15 cellular contexts compared by ENCODE assay signal in genomic region chr22:47333625-47334024, GRCh38.
A peak's percentile ranks its signal among the peaks of the same experiment; 100 is the strongest.
DNase-seq lines count a peak whose midpoint lies in the region; ATAC-seq, FAIRE-seq and TF ChIP-seq lines count a peak whose summit lies in the region.
"Had no signal": no experiment of that assay in that cellular context is flagged by ENCODE, and none has a peak within 500 bp of the region (broad histone marks: within the 10 kb centered on the region; RNA-seq: fewer than 3 reads in every experiment).

No MANE protein-coding gene starts in this region.

- H3K9me2 ChIP-seq in HCT116 (ENCODE audit: insufficient read depth), result no peaks in the 10 kb centered on the region; the same call in 1 of the 2 replicates

- RAD21 ChIA-PET in HCT116 (lab: Charles Lee; ENCODE audit: low non-redundant PET in 1 of 2, low total read pairs in 2 of 2, uncharacterized antibody in 2 of 2, unreplicated experiment in 2 of 2), result no interaction called here

- no peaks in the 10 kb centered on the region for H3K36me3 Mint-ChIP-seq in osteocyte (ENCODE audit: unreplicated experiment)
- H3K36me3 Mint-ChIP-seq: naive B cell had no signal

- peak overlapping the region; percentile 50 for H3K27ac ChIP-seq in HCT116 (ENCODE audit: low read depth, low read length)
- H3K27ac ChIP-seq in ovary, result no peak overlapping the region
- H3K27ac ChIP-seq: SK-N-MC, testis had no signal

- H3K36me3 ChIP-seq in HCT116 (ENCODE audit: control insufficient read depth in 1 of 2, insufficient read depth in 2 of 2, low read length in 2 of 2) (no peaks in the 10 kb centered on the region), ovary (no peaks in the 10 kb centered on the region)

- no peak for TF ChIP-seq CTCF in HCT116 (IDR thresholded peaks at IDR 0.05 in 2 of 3, conservative IDR thresholded peaks at IDR 0.05 in 1 of 3; ENCODE audit: borderline replicate concordance in 1 of 3, insufficient read depth in 1 of 3, low read depth in 2 of 3, low read length in 2 of 3)
- no peak for TF ChIP-seq CTCF in osteocyte (IDR thresholded peaks at IDR 0.05)
- TF ChIP-seq CTCF in ovary (IDR thresholded peaks at IDR 0.05), result no peak

- TF ChIP-seq POLR2A in HCT116 (IDR thresholded peaks at IDR 0.05; ENCODE audit: borderline replicate concordance, extremely low read depth, insufficient read depth, insufficient read length), result no peak
- no peak for TF ChIP-seq POLR2A in ovary (IDR thresholded peaks at IDR 0.05)

- TF ChIP-seq EP300 in ovary (IDR thresholded peaks at IDR 0.05), result no peak

- H3K27ac Mint-ChIP-seq in osteocyte (ENCODE audit: unreplicated experiment), result no peak overlapping the region
- H3K27ac Mint-ChIP-seq: naive B cell had no signal

- H3K4me1 Mint-ChIP-seq in osteocyte (ENCODE audit: unreplicated experiment), result no peaks in the 10 kb centered on the region
- H3K4me1 Mint-ChIP-seq: central memory CD8-positive, alpha-beta T cell had no signal

- no peaks in the 10 kb centered on the region for H3K79me2 ChIP-seq in HCT116 (ENCODE audit: insufficient read depth, low read length)

- peaks cover 38 to 76% of the 10 kb centered on the region in 2 experiments for H3K4me1 ChIP-seq in HCT116 (ENCODE audit: control insufficient read depth in 1 of 2, insufficient read depth in 2 of 2, low read length in 2 of 2)
- H3K4me1 ChIP-seq in ovary (ENCODE audit: insufficient read depth), result peaks cover 6% of the 10 kb centered on the region

- ATAC-seq in HCT116 (peak; percentile 15), HG03432 (IDR thresholded peaks at IDR 0.05; ENCODE audit: unreplicated experiment) (no peak)

- H3K27me3 Mint-ChIP-seq in osteocyte (ENCODE audit: unreplicated experiment), result no peaks in the 10 kb centered on the region

- intact Hi-C loops in HCT116 (cut with micrococcal nuclease), result no loop called here
- intact Hi-C loops in ovary (cut with DNase I), result no loop called here

- FAIRE-seq in HTR-8/SVneo (lab: Jason Lieb, UNC), result no peak
- FAIRE-seq: GM19239 had no signal

- H3K9ac ChIP-seq in HCT116 (ENCODE audit: low read length), result peak overlapping the region; percentile 44

- H2AFZ ChIP-seq in HCT116 (ENCODE audit: low read depth, low read length, poor library complexity, severe bottlenecking), result no peak overlapping the region

- H3K9me3 Mint-ChIP-seq in osteocyte (ENCODE audit: unreplicated experiment), result peaks cover 30% of the 10 kb centered on the region

- H3K4me3 Mint-ChIP-seq in osteocyte (ENCODE audit: unreplicated experiment), result no peak overlapping the region
- H3K4me3 Mint-ChIP-seq: central memory CD8-positive, alpha-beta T cell had no signal

- POLR2A ChIA-PET in HCT116 (lab: Charles Lee), result no interaction called here

- no peaks in the 10 kb centered on the region for H4K20me1 ChIP-seq in HCT116 (ENCODE audit: insufficient read depth)

- WGBS in ovary, 3 donors, result 45 to 65% (median 59%) methylated on average over 2 of the region's 2 CpGs

- H3K9me3 ChIP-seq in HCT116 (ENCODE audit: control insufficient read depth in 1 of 2, insufficient read depth in 1 of 2, low read depth in 1 of 2, low read length in 2 of 2) (no peaks in the 10 kb centered on the region), ovary (no peaks in the 10 kb centered on the region)
- H3K9me3 ChIP-seq: testis had no signal

- DNase-seq in HCT116 (ENCODE audit: low read depth, low spot score) (peak; percentile 56), NCI-H226 (peak; percentile 1), brain pericyte (ENCODE audit: low read depth, low spot score) (peak; percentile 22), osteocyte (ENCODE audit: extremely low spot score, unreplicated experiment) (peak; percentile 30), HTR-8/SVneo (ENCODE audit: insufficient read length, low spot score) (no peak), ovary (no peak)
- DNase-seq: activated CD8-positive, alpha-beta memory T cell treated with anti-CD3 and anti-CD28 coated beads, Interleukin-2, amount 50 U/mL, for 48 hours; Karpas-422; naive B cell; stimulated activated CD4-positive, alpha-beta T cell treated with anti-CD3 and anti-CD28 coated beads, Interleukin-2, amount 100 ng/mL, for 24 hours; testis had no signal

- CTCF ChIA-PET in HCT116 (lab: Charles Lee), result no interaction called here

- H3K4me2 ChIP-seq in HCT116 (ENCODE audit: low read length), result peak overlapping the region; percentile 46

- BruUV-seq in HCT116 (replicated peaks; lab: Mats Ljungman, UMichigan), result no TSS peak

- no peaks in the 10 kb centered on the region for H3K27me3 ChIP-seq in HCT116 (ENCODE audit: insufficient read depth, low read length)
- no peaks in the 10 kb centered on the region for H3K27me3 ChIP-seq in ovary
- H3K27me3 ChIP-seq: testis had no signal

- no peak for TF ChIP-seq RAD21 in HCT116 (IDR thresholded peaks at IDR 0.05; ENCODE audit: low read depth)

- H3K4me3 ChIP-seq in HCT116 (replicated peaks in 1 of 2; ENCODE audit: low read depth in 1 of 2, low read length in 2 of 2), result no peak overlapping the region
- H3K4me3 ChIP-seq in ovary, result no peak overlapping the region
- H3K4me3 ChIP-seq: SK-N-MC, testis had no signal

TF ChIP-seq in HCT116, 20 proteins besides CTCF, POLR2A, EP300 and RAD21:
- TF ChIP-seq CBX3 (IDR thresholded peaks at IDR 0.05; ENCODE audit: low read depth) (0 out of 2 replicates have a peak, but pooled peaks have one; percentile 52), ATF3 (IDR thresholded peaks at IDR 0.05) (no peak), ZFX (IDR thresholded peaks at IDR 0.05) (peak; percentile 58; the same call in 1 of the 2 replicates), SP1 (IDR thresholded peaks at IDR 0.05; ENCODE audit: low read depth) (peak; percentile 9; the same call in 1 of the 2 replicates), EZH2 (IDR thresholded peaks at IDR 0.05) (no peak), SRF (IDR thresholded peaks at IDR 0.05; ENCODE audit: low read depth) (no peak), JUND (IDR thresholded peaks at IDR 0.05) (no peak), ELF1 (IDR thresholded peaks at IDR 0.05; ENCODE audit: borderline replicate concordance, low read depth) (peak; percentile 32; the same call in 1 of the 2 replicates)
- TF ChIP-seq, protein P1, sequence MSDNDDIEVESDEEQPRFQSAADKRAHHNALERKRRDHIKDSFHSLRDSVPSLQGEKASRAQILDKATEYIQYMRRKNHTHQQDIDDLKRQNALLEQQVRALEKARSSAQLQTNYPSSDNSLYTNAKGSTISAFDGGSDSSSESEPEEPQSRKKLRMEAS (IDR thresholded peaks at IDR 0.05), result peak; percentile 83
TF ChIP-seq in HCT116: peak in this region for 5.

Comparison
In these comparisons a context has a peak if more than half of its experiments do, and no peak if none do; other contexts are left out.
1. DNase-seq: peak in HCT116 (single experiment), NCI-H226 (single experiment), brain pericyte (single experiment) and osteocyte (single experiment); none in HTR-8/SVneo (single experiment) and ovary (0 of 5).